Comparison of ENCODE assay signal across 9 cellular contexts in genomic region chr2:148614024-148614331, GRCh38. TPM values are rescaled to one million over a fixed set of nuclear protein-coding genes. Genes with fewer than 3 reads are reported as not detected.
A peak's percentile ranks its signal among the peaks of the same experiment; 100 is the strongest.
DNase-seq lines count a peak whose midpoint lies in the region; ATAC-seq and TF ChIP-seq lines count a peak whose summit lies in the region.
"Had no signal": no experiment of that assay in that cellular context is flagged by ENCODE, and none has a peak within 500 bp of the region (broad histone marks: within the 10 kb centered on the region; RNA-seq: fewer than 3 reads in every experiment).

No MANE protein-coding gene starts in this region.

- POLR2A ChIA-PET in activated CD4-positive, alpha-beta T cell treated with anti-CD3 and anti-CD28 coated beads for 36 hours (lab: Charles Lee) = interaction anchor here (1.1 kb wide), 1 partner anchor 32 kb away, joined by 5 read pairs; no protein-coding TSS in a partner anchor
- POLR2A ChIA-PET in activated CD4-positive, alpha-beta T cell treated with anti-CD3 and anti-CD28 coated beads, Interleukin-2, amount 10 ng/mL, durations not matched to agents 7 days and 5 days (lab: Charles Lee) = interaction anchor here (0.5 kb wide), 1 partner anchor 22 kb away, joined by 3 read pairs; no protein-coding TSS in a partner anchor

- peak; percentile 51 for ATAC-seq in activated CD4-positive, alpha-beta T cell treated with anti-CD3 and anti-CD28 coated beads for 36 hours
- ATAC-seq in HG03354 (IDR thresholded peaks at IDR 0.05; ENCODE audit: poor library complexity, severe bottlenecking, unreplicated experiment) = peak; percentile 30
- ATAC-seq in activated naive CD8-positive, alpha-beta T cell treated with anti-CD3 and anti-CD28 coated beads, Interleukin-2, amount 50 U/mL, for 24 hours = peak; percentile 37
- no peak for ATAC-seq in GM21576 (IDR thresholded peaks at IDR 0.05; ENCODE audit: unreplicated experiment)

- no peaks in the 10 kb centered on the region for H3K9me3 Mint-ChIP-seq in activated CD4-positive, alpha-beta T cell treated with anti-CD3 and anti-CD28 coated beads for 36 hours (ENCODE audit: low read depth)
- H3K9me3 Mint-ChIP-seq in activated CD4-positive, alpha-beta T cell treated with anti-CD3 and anti-CD28 coated beads, Interleukin-2, amount 10 ng/mL, durations not matched to agents 7 days and 5 days = no peaks in the 10 kb centered on the region
- no peaks in the 10 kb centered on the region for H3K9me3 Mint-ChIP-seq in activated naive CD8-positive, alpha-beta T cell treated with anti-CD3 and anti-CD28 coated beads, Interleukin-2, amount 50 U/mL, for 24 hours
- H3K9me3 Mint-ChIP-seq in nephron progenitor cell = no peaks in the 10 kb centered on the region

- no peak for TF ChIP-seq POLR2A in erythroblast (IDR thresholded peaks at IDR 0.05; ENCODE audit: low read length)

- TF ChIP-seq CTCF in nephron progenitor cell (IDR thresholded peaks at IDR 0.05) = no peak

- H3K4me3 Mint-ChIP-seq in activated CD4-positive, alpha-beta T cell treated with anti-CD3 and anti-CD28 coated beads for 36 hours = no peak overlapping the region
- no peak overlapping the region for H3K4me3 Mint-ChIP-seq in activated CD4-positive, alpha-beta T cell treated with anti-CD3 and anti-CD28 coated beads, Interleukin-2, amount 10 ng/mL, durations not matched to agents 7 days and 5 days
- no peak overlapping the region for H3K4me3 Mint-ChIP-seq in activated naive CD8-positive, alpha-beta T cell treated with anti-CD3 and anti-CD28 coated beads, Interleukin-2, amount 50 U/mL, for 24 hours
- H3K4me3 Mint-ChIP-seq in nephron progenitor cell = peak overlapping the region; percentile 1

- H3K27ac Mint-ChIP-seq in activated CD4-positive, alpha-beta T cell treated with anti-CD3 and anti-CD28 coated beads for 36 hours = peak overlapping the region; percentile 44
- no peak overlapping the region for H3K27ac Mint-ChIP-seq in activated CD4-positive, alpha-beta T cell treated with anti-CD3 and anti-CD28 coated beads, Interleukin-2, amount 10 ng/mL, durations not matched to agents 7 days and 5 days
- peak overlapping the region; percentile 59 for H3K27ac Mint-ChIP-seq in activated naive CD8-positive, alpha-beta T cell treated with anti-CD3 and anti-CD28 coated beads, Interleukin-2, amount 50 U/mL, for 24 hours
- H3K27ac Mint-ChIP-seq in nephron progenitor cell = peak overlapping the region; percentile 86

- CTCF ChIA-PET in activated CD4-positive, alpha-beta T cell treated with anti-CD3 and anti-CD28 coated beads for 36 hours (lab: Charles Lee) = interaction anchor here (0.6 to 1.3 kb wide), 3 partner anchors 31 to 410 kb away, joined by 3 read pairs; no protein-coding TSS in a partner anchor
- CTCF ChIA-PET in activated CD4-positive, alpha-beta T cell treated with anti-CD3 and anti-CD28 coated beads, Interleukin-2, amount 10 ng/mL, durations not matched to agents 7 days and 5 days (lab: Charles Lee) = interaction anchor here (0.7 to 3.0 kb wide), 5 partner anchors 10 to 72 kb away, joined by 3 to 17 read pairs (median 3); no protein-coding TSS in a partner anchor

- H3K27me3 Mint-ChIP-seq in activated CD4-positive, alpha-beta T cell treated with anti-CD3 and anti-CD28 coated beads for 36 hours = peaks cover 3% of the 10 kb centered on the region
- peaks cover 3% of the 10 kb centered on the region for H3K27me3 Mint-ChIP-seq in activated CD4-positive, alpha-beta T cell treated with anti-CD3 and anti-CD28 coated beads, Interleukin-2, amount 10 ng/mL, durations not matched to agents 7 days and 5 days
- no peaks in the 10 kb centered on the region for H3K27me3 Mint-ChIP-seq in activated naive CD8-positive, alpha-beta T cell treated with anti-CD3 and anti-CD28 coated beads, Interleukin-2, amount 50 U/mL, for 24 hours
- peaks cover 3% of the 10 kb centered on the region for H3K27me3 Mint-ChIP-seq in nephron progenitor cell (ENCODE audit: low read depth, poor library complexity)

- intact Hi-C loops in activated CD4-positive, alpha-beta T cell treated with anti-CD3 and anti-CD28 coated beads for 36 hours (cut with DNase I, micrococcal nuclease) = loop anchor here (1.0 kb wide), 2 partner anchors 11 to 29 kb away; no protein-coding TSS in a partner anchor

- no peak for DNase-seq in activated CD4-positive, alpha-beta T cell treated with anti-CD3 and anti-CD28 coated beads for 36 hours
- DNase-seq in activated CD4-positive, alpha-beta T cell treated with anti-CD3 and anti-CD28 coated beads, Interleukin-2, amount 10 ng/mL, durations not matched to agents 7 days and 5 days = no peak
- no peak for DNase-seq in activated naive CD8-positive, alpha-beta T cell treated with anti-CD3 and anti-CD28 coated beads, Interleukin-2, amount 50 U/mL, for 24 hours
- DNase-seq in nephron progenitor cell (peak; percentile 25), erythroblast (lab: John Stamatoyannopoulos, UW) (no peak)
- DNase-seq in stimulated activated CD4-positive, alpha-beta T cell treated with anti-CD3 and anti-CD28 coated beads, Interleukin-2, amount 100 ng/mL, for 48 hours = no peak
- DNase-seq: DND-41 had no signal

- H3K4me1 Mint-ChIP-seq in activated CD4-positive, alpha-beta T cell treated with anti-CD3 and anti-CD28 coated beads for 36 hours = peaks cover 10% of the 10 kb centered on the region
- H3K4me1 Mint-ChIP-seq in activated CD4-positive, alpha-beta T cell treated with anti-CD3 and anti-CD28 coated beads, Interleukin-2, amount 10 ng/mL, durations not matched to agents 7 days and 5 days = peaks cover 13% of the 10 kb centered on the region
- H3K4me1 Mint-ChIP-seq in activated naive CD8-positive, alpha-beta T cell treated with anti-CD3 and anti-CD28 coated beads, Interleukin-2, amount 50 U/mL, for 24 hours = peaks cover 13% of the 10 kb centered on the region
- peaks cover 50% of the 10 kb centered on the region for H3K4me1 Mint-ChIP-seq in nephron progenitor cell

- no peaks in the 10 kb centered on the region for H3K36me3 Mint-ChIP-seq in activated CD4-positive, alpha-beta T cell treated with anti-CD3 and anti-CD28 coated beads for 36 hours (ENCODE audit: low read depth)
- H3K36me3 Mint-ChIP-seq in activated CD4-positive, alpha-beta T cell treated with anti-CD3 and anti-CD28 coated beads, Interleukin-2, amount 10 ng/mL, durations not matched to agents 7 days and 5 days (ENCODE audit: low read depth) = no peaks in the 10 kb centered on the region
- H3K36me3 Mint-ChIP-seq in activated naive CD8-positive, alpha-beta T cell treated with anti-CD3 and anti-CD28 coated beads, Interleukin-2, amount 50 U/mL, for 24 hours (ENCODE audit: low read depth) = no peaks in the 10 kb centered on the region
- H3K36me3 Mint-ChIP-seq in nephron progenitor cell (ENCODE audit: low read depth) = no peaks in the 10 kb centered on the region

RNA-seq across cellular contexts. Expression of gene EPC2, which starts 30.6 kb away (rescaled TPM):
- 10 to 100 TPM; 20.8 to 25.7 TPM for total RNA-seq in activated CD4-positive, alpha-beta T cell treated with anti-CD3 and anti-CD28 coated beads for 36 hours
- total RNA-seq in activated CD4-positive, alpha-beta T cell treated with anti-CD3 and anti-CD28 coated beads, Interleukin-2, amount 10 ng/mL, durations not matched to agents 7 days and 5 days = 10 to 100 TPM; 32.0 to 38.1 TPM
